8 cellular contexts compared by ENCODE assay signal in genomic region chr10:101695404-101695732, GRCh38. TPM values are rescaled to one million over a fixed set of nuclear protein-coding genes. Genes with fewer than 3 reads are reported as not detected.
DNase-seq lines count a peak whose midpoint lies in the region; ATAC-seq and TF ChIP-seq lines count a peak whose summit lies in the region.

No MANE protein-coding gene starts in this region.

- no peak for TF ChIP-seq CTCF in body of pancreas (IDR thresholded peaks at IDR 0.05)

- H3K56ac ChIP-seq in mesendoderm (ENCODE audit: low read length): peak overlapping the region; percentile 99

- no peaks in the 10 kb centered on the region for H3K9me3 ChIP-seq in body of pancreas

- DNase-seq in Ammon's horn (ENCODE audit: low spot score) (peak; percentile 4), body of pancreas (no peak), mesendoderm (no peak), NCI-H2196 (lab: John Stamatoyannopoulos, UW; ENCODE audit: unreplicated experiment) (no peak), NCI-H748 treated with DMSO at 0.1 percent for 48 hours (lab: John Stamatoyannopoulos, UW) (no peak), NCI-H1930 (lab: John Stamatoyannopoulos, UW) (no peak)

- peaks cover 8% of the 10 kb centered on the region for H3K79me1 ChIP-seq in mesendoderm (ENCODE audit: low read length)

- H3K36me3 ChIP-seq in body of pancreas (replicated peaks in 1 of 2; ENCODE audit: insufficient read depth in 1 of 2, low read depth in 2 of 2) (no peaks in the 10 kb centered on the region), mesendoderm (ENCODE audit: control insufficient read depth, insufficient read depth, low read length) (no peaks in the 10 kb centered on the region)

- no peak for TF ChIP-seq POLR2A in body of pancreas (IDR thresholded peaks at IDR 0.05)

- no peak overlapping the region for H3K23ac ChIP-seq in mesendoderm (ENCODE audit: low read length)

- 72 to 93% methylated on average over 4 to 8 of the region's 8 CpGs for WGBS in body of pancreas, 2 donors
- no CpG with 5 or more reads among the region's 8 CpGs for WGBS in mesendoderm (ENCODE audit: extremely low coverage, insufficient coverage, low lambda C conversion rate)

- H3K9ac ChIP-seq in mesendoderm (ENCODE audit: low read length): peak overlapping the region; percentile 5

- H3K4ac ChIP-seq in mesendoderm (ENCODE audit: low read depth, low read length): no peak overlapping the region

- H4K8ac ChIP-seq in mesendoderm (ENCODE audit: low read depth, low read length): no peak overlapping the region

- ATAC-seq in HG03442 (IDR thresholded peaks at IDR 0.05; ENCODE audit: unreplicated experiment) (peak; percentile 4), body of pancreas (no peak), GM21390 (IDR thresholded peaks at IDR 0.05; ENCODE audit: unreplicated experiment) (no peak)

- H3K18ac ChIP-seq in mesendoderm (ENCODE audit: low read length): no peak overlapping the region

- peak overlapping the region in 1 of 2 donors; percentile 89 for H3K4me3 ChIP-seq in body of pancreas
- H3K4me3 ChIP-seq in mesendoderm (ENCODE audit: low read length): no peak overlapping the region

- intact Hi-C loops in body of pancreas (cut with DNase I): no loop called here

- H3K4me2 ChIP-seq in mesendoderm (ENCODE audit: low read length): peak overlapping the region; percentile 88

- H3K27ac ChIP-seq in body of pancreas (peak overlapping the region in 3 of 4 donors; percentile 94 to 99 (median 98)), mesendoderm (ENCODE audit: low read depth, low read length) (no peak overlapping the region)

- H2BK15ac ChIP-seq in mesendoderm (replicated peaks; ENCODE audit: low read depth): no peak overlapping the region

- H2BK5ac ChIP-seq in mesendoderm (ENCODE audit: low read length): no peak overlapping the region

- peaks cover 2% of the 10 kb centered on the region for H3K79me2 ChIP-seq in mesendoderm (ENCODE audit: control insufficient read depth, insufficient read depth, low read length)

- no peak overlapping the region for H4K5ac ChIP-seq in mesendoderm (ENCODE audit: low read length)

- no peak overlapping the region for H2BK120ac ChIP-seq in mesendoderm (ENCODE audit: low read depth, low read length)

- H2AK5ac ChIP-seq in mesendoderm (ENCODE audit: low read length): peak overlapping the region; percentile 14

- H3K4me1 ChIP-seq in body of pancreas: peaks cover 38% of the 10 kb centered on the region
- peaks cover 7% of the 10 kb centered on the region for H3K4me1 ChIP-seq in mesendoderm (ENCODE audit: control insufficient read depth, low read depth, low read length)

- H3K27me3 ChIP-seq in body of pancreas (no peaks in the 10 kb centered on the region), mesendoderm (ENCODE audit: insufficient read depth, low read length, poor library complexity) (no peaks in the 10 kb centered on the region)

RNA-seq across cellular contexts. Expression of gene FBXW4, which starts 0.4 kb away (rescaled TPM):
- 10 to 100 TPM; 33.5 to 40.5 TPM for total RNA-seq in body of pancreas
- 21.4 TPM for polyA plus RNA-seq in mesendoderm (2013, experiment 1 of 2)
- polyA plus RNA-seq in mesendoderm (2013, experiment 2 of 2): 19.8 TPM
